Comparison of ENCODE assay signal across 8 cellular contexts in the genomic region with DNA sequence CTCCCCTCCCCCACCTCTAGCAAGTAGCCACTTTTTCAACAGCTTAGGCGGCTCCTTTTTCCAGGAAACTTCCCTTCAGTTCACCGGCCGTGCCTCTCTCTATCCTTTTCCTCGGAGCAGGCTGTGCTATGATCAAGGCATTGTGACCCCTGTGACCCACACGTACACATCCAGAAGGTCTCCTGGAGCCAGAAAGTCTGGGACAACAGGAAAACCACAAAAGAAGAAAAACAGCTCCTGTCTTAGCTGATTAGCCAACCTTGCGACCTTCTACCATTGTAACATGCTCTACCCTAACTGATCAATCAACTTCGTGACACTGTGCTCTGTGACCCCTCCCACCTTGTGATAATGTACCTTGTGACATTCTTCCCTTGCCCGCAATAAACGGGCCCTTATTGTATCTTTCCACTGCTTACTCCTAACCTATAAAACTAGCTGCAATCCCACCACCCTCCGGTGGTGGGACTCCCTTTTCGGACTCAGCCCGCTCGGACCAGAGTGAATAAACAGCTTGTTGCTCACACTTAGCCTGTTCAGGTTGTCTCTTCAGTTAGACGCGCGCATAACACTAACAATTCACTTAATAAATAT. TPM values are rescaled to one million over a fixed set of nuclear protein-coding genes. Genes with fewer than 3 reads are reported as not detected.
DNase-seq lines count a peak whose midpoint lies in the region; ATAC-seq and TF ChIP-seq lines count a peak whose summit lies in the region.

No MANE protein-coding gene starts in this region.

- H3K27me3 Mint-ChIP-seq in activated T-helper 17 cell treated with anti-CD3 and anti-CD28 coated beads, Interleukin-2, amount 50 U/mL, for 72 hours = peaks cover 16% of the 10 kb centered on the region
- peaks cover 30% of the 10 kb centered on the region for H3K27me3 Mint-ChIP-seq in neural progenitor cell (ENCODE audit: insufficient read depth, low read depth)

- H3K27ac Mint-ChIP-seq in activated T-helper 17 cell treated with anti-CD3 and anti-CD28 coated beads, Interleukin-2, amount 50 U/mL, for 72 hours = peak overlapping the region; percentile 100
- H3K27ac Mint-ChIP-seq in neural progenitor cell = peak overlapping the region; percentile 92

- H2AFZ ChIP-seq in PC-9 (peak overlapping the region; percentile 82), neural progenitor cell (replicated peaks) (peak overlapping the region; percentile 71)

- H3K9ac ChIP-seq in HUES6 (ENCODE audit: low read length) (peak overlapping the region; percentile 69), neural progenitor cell (no peak overlapping the region)

- no TSS peak for BruUV-seq in PC-9 (replicated peaks; lab: Mats Ljungman, UMichigan)

- H3K27ac ChIP-seq in HUES6 (ENCODE audit: low read depth, low read length) (no peak overlapping the region), PC-9 (peak overlapping the region; percentile 81), neural progenitor cell (no peak overlapping the region), aorta (ENCODE audit: low read depth in 1 of 2, low read length in 2 of 2) (peak overlapping the region in 1 of 2 donors; percentile 32)

- DNase-seq in AML-193 (lab: John Stamatoyannopoulos, UW) (peak; percentile 87), PC-9 (peak; percentile 76 to 88), foreskin fibroblast (peak; percentile 63 to 85), neural progenitor cell (ENCODE audit: low spot score) (peak; percentile 92), aorta (peak; percentile 65 to 80)

- CTCF ChIA-PET in PC-9 (lab: Charles Lee) = interaction anchor here (0.6 to 1.5 kb wide), 4 partner anchors 33 to 1054 kb away, joined by 3 to 8 read pairs (median 4); no protein-coding TSS in a partner anchor

- H3K9me2 ChIP-seq in PC-9 (ENCODE audit: insufficient read depth) = no peaks in the 10 kb centered on the region

- no peaks in the 10 kb centered on the region for H3K79me2 ChIP-seq in PC-9 (ENCODE audit: low read depth)
- no peaks in the 10 kb centered on the region for H3K79me2 ChIP-seq in neural progenitor cell (ENCODE audit: low read depth)

- no peaks in the 10 kb centered on the region for H3K9me3 ChIP-seq in HUES6 (ENCODE audit: control insufficient read depth, insufficient read depth, low read depth, low read length)
- H3K9me3 ChIP-seq in PC-9 (ENCODE audit: insufficient read depth, low read depth) = no peaks in the 10 kb centered on the region
- no peaks in the 10 kb centered on the region for H3K9me3 ChIP-seq in neural progenitor cell (ENCODE audit: low read depth)
- H3K9me3 ChIP-seq in aorta (ENCODE audit: control insufficient read depth, low read length) = no peaks in the 10 kb centered on the region

- TF ChIP-seq CTCF in PC-9 (conservative IDR thresholded peaks at IDR 0.05) (0 out of 2 replicates have a peak, but pooled peaks have one; percentile 52), foreskin fibroblast (IDR thresholded peaks at IDR 0.05; ENCODE audit: low read depth, low read length) (peak; percentile 44), neural progenitor cell (IDR thresholded peaks at IDR 0.05) (peak; percentile 53)

- H3K36me3 Mint-ChIP-seq in activated T-helper 17 cell treated with anti-CD3 and anti-CD28 coated beads, Interleukin-2, amount 50 U/mL, for 72 hours (ENCODE audit: low read depth) = peaks cover 16% of the 10 kb centered on the region
- peaks cover 5% of the 10 kb centered on the region for H3K36me3 Mint-ChIP-seq in neural progenitor cell

- H3K4me2 ChIP-seq in PC-9 (peak overlapping the region; percentile 80), neural progenitor cell (peak overlapping the region; percentile 77)

- H3K27me3 ChIP-seq in HUES6 (ENCODE audit: control insufficient read depth, insufficient read depth, low read length) (peaks cover 14% of the 10 kb centered on the region; the same call in 1 of the 2 replicates), PC-9 (ENCODE audit: insufficient read depth, low read depth) (no peaks in the 10 kb centered on the region), neural progenitor cell (peaks cover 44% of the 10 kb centered on the region), aorta (ENCODE audit: control insufficient read depth in 1 of 2, insufficient read depth in 2 of 2, low read length in 1 of 2) (no peaks in the 10 kb centered on the region)

- H3K4me1 Mint-ChIP-seq in activated T-helper 17 cell treated with anti-CD3 and anti-CD28 coated beads, Interleukin-2, amount 50 U/mL, for 72 hours = peaks cover 33% of the 10 kb centered on the region
- H3K4me1 Mint-ChIP-seq in neural progenitor cell = peaks cover 45% of the 10 kb centered on the region

- H4K20me1 ChIP-seq in PC-9 (ENCODE audit: insufficient read depth) (no peaks in the 10 kb centered on the region), neural progenitor cell (ENCODE audit: low read depth) (no peaks in the 10 kb centered on the region)

- 0 to 1% methylated on average over 16 of the region's 16 CpGs for WGBS in aorta, 2 donors

- POLR2A ChIA-PET in PC-9 (lab: Charles Lee; ENCODE audit: unreplicated experiment) = interaction anchor here (0.6 kb wide), 2 partner anchors 172 to 1834 kb away, joined by 4 to 7 read pairs; a partner anchor contains a TSS

- intact Hi-C loops in PC-9 (cut with micrococcal nuclease; ENCODE audit: unreplicated experiment) = loop anchor here (1.0 to 10.0 kb wide), 3 partner anchors 33 to 143 kb away; no protein-coding TSS in a partner anchor
- intact Hi-C loops in aorta (cut with DNase I) = loop anchor here (5.0 to 10.0 kb wide), 4 partner anchors 99 to 1086 kb away; a partner anchor contains a TSS

- H3F3A ChIP-seq in PC-9 (ENCODE audit: insufficient read depth, low read depth) = peaks cover 52% of the 10 kb centered on the region
- H3F3A ChIP-seq in neural progenitor cell (ENCODE audit: low read depth) = peaks cover 34% of the 10 kb centered on the region

- H3K4me3 Mint-ChIP-seq in activated T-helper 17 cell treated with anti-CD3 and anti-CD28 coated beads, Interleukin-2, amount 50 U/mL, for 72 hours = peak overlapping the region; percentile 87
- H3K4me3 Mint-ChIP-seq in neural progenitor cell = peak overlapping the region; percentile 94

- H3K4me3 ChIP-seq in HUES6 (ENCODE audit: low read depth, low read length) (peak overlapping the region; percentile 76), PC-9 (peak overlapping the region; percentile 76), foreskin fibroblast (ENCODE audit: low read depth in 1 of 2, low read length in 2 of 2) (peak overlapping the region; percentile 61 to 99), neural progenitor cell (peak overlapping the region; percentile 97), aorta (ENCODE audit: low read length in 2 of 2) (peak overlapping the region; percentile 36 to 94)

- H3K4me1 ChIP-seq in HUES6 (ENCODE audit: control insufficient read depth, insufficient read depth, low read length) (peaks cover 23% of the 10 kb centered on the region), PC-9 (replicated peaks; ENCODE audit: insufficient read depth) (peaks cover 59% of the 10 kb centered on the region), neural progenitor cell (peaks cover 9% of the 10 kb centered on the region), aorta (ENCODE audit: control insufficient read depth in 1 of 2, insufficient read depth in 2 of 2, low read length in 2 of 2) (peaks cover 0 to 2% of the 10 kb centered on the region in 2 donors)

- no peaks in the 10 kb centered on the region for H3K36me3 ChIP-seq in HUES6 (ENCODE audit: control insufficient read depth, insufficient read depth, low read length)
- no peaks in the 10 kb centered on the region for H3K36me3 ChIP-seq in PC-9 (ENCODE audit: low read depth)
- no peaks in the 10 kb centered on the region for H3K36me3 ChIP-seq in neural progenitor cell
- no peaks in the 10 kb centered on the region for H3K36me3 ChIP-seq in aorta (ENCODE audit: control insufficient read depth in 1 of 2, insufficient read depth in 2 of 2, low read length in 1 of 2)

- ATAC-seq in GM18858 (IDR thresholded peaks at IDR 0.05; ENCODE audit: unreplicated experiment) = peak; percentile 28
- ATAC-seq in activated T-helper 17 cell treated with anti-CD3 and anti-CD28 coated beads, Interleukin-2, amount 50 U/mL, for 72 hours (replicated peaks) = peak; percentile 74
- ATAC-seq in aorta (ENCODE audit: low FRiP score) = peak; percentile 75

- no peaks in the 10 kb centered on the region for H3K9me3 Mint-ChIP-seq in activated T-helper 17 cell treated with anti-CD3 and anti-CD28 coated beads, Interleukin-2, amount 50 U/mL, for 72 hours
- peaks cover 5% of the 10 kb centered on the region for H3K9me3 Mint-ChIP-seq in neural progenitor cell

RNA-seq across cellular contexts. Expression of a gene that starts 24.2 kb away (rescaled TPM):
- total RNA-seq in PC-9 (2021) = 2.1 TPM in 2 replicates
- total RNA-seq in activated T-helper 17 cell treated with anti-CD3 and anti-CD28 coated beads, Interleukin-2, amount 50 U/mL, for 72 hours = under 1 TPM; 0.35 to 0.71 TPM
- 1.9 and 2.0 TPM in 2 replicates for total RNA-seq in neural progenitor cell (ENCODE audit: low replicate concordance)
- 1 to 10 TPM in 1 of 2 donors, under 1 TPM in 1; 0.62 to 1.1 TPM for total RNA-seq in aorta
- 1 to 10 TPM in 1 of 2 donors, under 1 TPM in 1; 0.75 to 1.2 TPM for polyA plus RNA-seq in aorta

RNA-seq across cellular contexts. Expression of a gene that starts 57.1 kb away (rescaled TPM):
- total RNA-seq in PC-9 (2021) (67.2 and 86.2 TPM in 2 replicates), neural progenitor cell (ENCODE audit: low replicate concordance) (69.0 and 94.5 TPM in 2 replicates), aorta (10 to 100 TPM; 42.0 to 56.0 TPM)
- total RNA-seq in activated T-helper 17 cell treated with anti-CD3 and anti-CD28 coated beads, Interleukin-2, amount 50 U/mL, for 72 hours = 10 to 100 TPM; 34.4 to 51.2 TPM
- 10 to 100 TPM; 19.3 to 38.8 TPM for polyA plus RNA-seq in aorta
